In genomic region chr11:78228467-78228866, GRCh38 we compare ENCODE assay signal across 8 cellular contexts. TPM values are rescaled to one million over a fixed set of nuclear protein-coding genes. Genes with fewer than 3 reads are reported as not detected.
DNase-seq lines count a peak whose midpoint lies in the region; ATAC-seq, FAIRE-seq and TF ChIP-seq lines count a peak whose summit lies in the region.

No MANE protein-coding gene starts in this region.

- peak; percentile 63 for TF ChIP-seq CTCF in A549 (IDR thresholded peaks at IDR 0.05)
- no peak for TF ChIP-seq CTCF in WTC11 (IDR thresholded peaks at IDR 0.05)
- peak; percentile 31 to 81 (median 63) for TF ChIP-seq CTCF in heart right ventricle (IDR thresholded peaks at IDR 0.05)

- no peaks in the 10 kb centered on the region for H3K9me3 Mint-ChIP-seq in WTC11

- whole genome bisulfite sequencing in A549 (ENCODE audit: missing lambda C conversion rate): 89% methylated on average over 3 of the region's 3 CpGs
- 99 to 100% methylated on average over 3 of the region's 3 CpGs for WGBS in heart right ventricle, 2 donors

- H3K27ac Mint-ChIP-seq in WTC11: no peak overlapping the region

- peak; percentile 74 to 77 for TF ChIP-seq RAD21 in A549 (conservative IDR thresholded peaks at IDR 0.05 in 1 of 2, IDR thresholded peaks at IDR 0.05 in 1 of 2)

- H3K4me1 Mint-ChIP-seq in WTC11: no peaks in the 10 kb centered on the region

- no peak overlapping the region for H3K4me2 ChIP-seq in A549

- no peaks in the 10 kb centered on the region for H3K4me1 ChIP-seq in A549
- peaks cover 0 to 46% (median 34%) of the 10 kb centered on the region in 9 donors for H3K4me1 ChIP-seq in heart right ventricle

- no peak overlapping the region for H3K4me3 ChIP-seq in A549
- H3K4me3 ChIP-seq in heart right ventricle: no peak overlapping the region

- peaks cover 0 to 38% (median 18%) of the 10 kb centered on the region in 9 donors for H3K36me3 ChIP-seq in heart right ventricle

- peaks cover 6% of the 10 kb centered on the region; the same call in 1 of the 2 replicates for H3K36me3 Mint-ChIP-seq in WTC11

- TF ChIP-seq POLR2A in A549 (IDR thresholded peaks at IDR 0.05; ENCODE audit: low read length): no peak
- no peak for TF ChIP-seq POLR2A in GM12891 (IDR thresholded peaks at IDR 0.05; ENCODE audit: low read depth, low read length)

- POLR2A ChIA-PET in A549 (lab: Yijun Ruan, JAX): interaction anchor here (0.8 to 1.0 kb wide), 2 partner anchors 89 to 188 kb away, joined by 3 to 10 read pairs; partner anchors contain the start of genes ALG8 and GAB2
- POLR2A ChIA-PET in WTC11 (lab: Charles Lee): interaction anchor here (0.5 to 1.2 kb wide), 2 partner anchors 89 to 124 kb away, joined by 3 read pairs; partner anchors contain the start of gene ALG8

- intact Hi-C loops in heart right ventricle (cut with DNase I): loop anchor here in 9 of 10 donors (1.0 to 10.0 kb wide), 10 partner anchors 189 to 339 kb away; partner anchors contain the start of gene GAB2 (in 2 of the 9)
- intact Hi-C loops in sciatic nerve (cut with DNase I): loop anchor here (10.0 kb wide), 1 partner anchor 336 kb away; no protein-coding TSS in a partner anchor

- peak; percentile 51 to 60 for DNase-seq in A549 (ENCODE audit: low read depth in 1 of 2, low spot score in 1 of 2)
- peak; percentile 49 for DNase-seq in GM12891 (ENCODE audit: insufficient read length, low spot score)
- peak; percentile 64 for DNase-seq in NCI-H2171 (lab: John Stamatoyannopoulos, UW)
- DNase-seq in WTC11 (ENCODE audit: low spot score): no peak
- peak in 1 of 2 donors; percentile 55 for DNase-seq in heart right ventricle
- no peak for DNase-seq in sciatic nerve (ENCODE audit: low spot score)
- DNase-seq in cerebellar nuclear complex (lab: John Stamatoyannopoulos, UW): no peak

- no peak overlapping the region for H3K4me3 Mint-ChIP-seq in WTC11

- no peaks in the 10 kb centered on the region for H3K9me3 ChIP-seq in A549
- H3K9me3 ChIP-seq in heart right ventricle: no peaks in the 10 kb centered on the region

- H3K27ac ChIP-seq in A549: no peak overlapping the region
- H3K27ac ChIP-seq in heart right ventricle: peak overlapping the region in 1 of 10 donors; percentile 10

- FAIRE-seq in A549 (lab: Jason Lieb, UNC): no peak
- FAIRE-seq in GM12891 (lab: Jason Lieb, UNC): peak; percentile 69

- ATAC-seq in A549 (peak; percentile 87 to 92), HG03135 (IDR thresholded peaks at IDR 0.05; ENCODE audit: unreplicated experiment) (peak; percentile 48), WTC11 (peak; percentile 96), heart right ventricle (peak; percentile 53 to 80 (median 64)), sciatic nerve (peak; percentile 75)

- H3K27me3 Mint-ChIP-seq in WTC11 (ENCODE audit: low read depth): no peaks in the 10 kb centered on the region

- no peak for TF ChIP-seq EP300 in A549 (IDR thresholded peaks at IDR 0.05)

- CTCF ChIA-PET in A549 (lab: Yijun Ruan, JAX) (interaction anchor here (0.6 to 3.4 kb wide), 18 partner anchors 9 to 358 kb away, joined by 3 to 39 read pairs (median 4); partner anchors contain the start of gene GAB2), WTC11 (lab: Charles Lee) (interaction anchor here (0.5 to 2.7 kb wide), 29 partner anchors 9 to 1494 kb away, joined by 3 to 53 read pairs (median 4); partner anchors contain the start of genes ALG8, GAB2, KCTD21 and NARS2)

- no peaks in the 10 kb centered on the region for H3K27me3 ChIP-seq in heart right ventricle

TF ChIP-seq in A549, 52 proteins besides CTCF, POLR2A, EP300 and RAD21:
- TF ChIP-seq TFCP2L1 (CRISPR knock-in tag; IDR thresholded peaks at IDR 0.05) (no peak), CBX2 (IDR thresholded peaks at IDR 0.05; ENCODE audit: borderline replicate concordance, low read depth) (no peak), ESRRA (IDR thresholded peaks at IDR 0.05; ENCODE audit: borderline replicate concordance, low read length) (no peak), SMC3 (IDR thresholded peaks at IDR 0.05) (peak; percentile 74), NFE2L2 (conservative IDR thresholded peaks at IDR 0.05; ENCODE audit: low read length) (no peak), SREBF2 (IDR thresholded peaks at IDR 0.05) (no peak), GATA3 (IDR thresholded peaks at IDR 0.05; ENCODE audit: borderline replicate concordance) (no peak), EHMT2 (IDR thresholded peaks at IDR 0.05; ENCODE audit: low read depth) (no peak)

TF ChIP-seq in GM12891, 5 proteins besides CTCF, POLR2A, EP300 and RAD21:
- TF ChIP-seq POU2F2 (IDR thresholded peaks at IDR 0.05; ENCODE audit: low read depth, low read length) (no peak), TAF1 (IDR thresholded peaks at IDR 0.05; ENCODE audit: low read depth, low read length) (no peak), SPI1 (IDR thresholded peaks at IDR 0.05; ENCODE audit: low read depth, low read length) (peak; percentile 67), PAX5 (IDR thresholded peaks at IDR 0.05; ENCODE audit: insufficient read depth, low read length, severe bottlenecking) (no peak), POLR2AphosphoS5 (IDR thresholded peaks at IDR 0.05; ENCODE audit: low read depth, low read length) (no peak)

TF ChIP-seq in WTC11, 78 proteins besides CTCF, POLR2A, EP300 and RAD21 (continues in another document):
- TF ChIP-seq ETV6 (CRISPR knock-in tag; IDR thresholded peaks at IDR 0.05): no peak
- no peak for TF ChIP-seq ZNF532 (CRISPR knock-in tag; IDR thresholded peaks at IDR 0.05; ENCODE audit: borderline replicate concordance)
- TF ChIP-seq CBFB (CRISPR knock-in tag; IDR thresholded peaks at IDR 0.05; ENCODE audit: low read depth): no peak
- TF ChIP-seq AR (CRISPR knock-in tag; IDR thresholded peaks at IDR 0.05): no peak

RNA-seq across cellular contexts. Expression of gene USP35, which starts 39.7 kb away (rescaled TPM):
- polyA plus RNA-seq in A549 (2011; rRNA removed) (3.8 and 4.4 TPM in 2 replicates), A549 (2017; fragmentation: RNase III; extraction: RNeasy Plus Mini Kit Qiagen cat#74134 plus additional on column Dnase treatment) (5.5 to 6.4 TPM (median 5.8 TPM) in 3 replicates), heart right ventricle (1 to 10 TPM; 4.1 to 7.3 TPM)
- polyA plus RNA-seq in A549 (2012; cell fraction: cytosol; rRNA removed): 4.4 and 5.6 TPM in 2 replicates
- polyA plus RNA-seq in A549 (2012; cell fraction: nucleus; rRNA removed): 16.2 and 17.9 TPM in 2 replicates
- polyA minus RNA-seq in A549 (2011; rRNA and poly(A)+ RNA removed): 5.1 and 6.7 TPM in 2 replicates
- 2.9 TPM for polyA plus RNA-seq in GM12891 (2012; ENCODE audit: low read depth, missing spikeins)
- total RNA-seq in WTC11 (2021) (9.1 to 10.6 TPM (median 9.6 TPM) in 3 replicates), heart right ventricle (1 to 10 TPM; 3.6 to 6.6 (median 5.2) TPM), sciatic nerve (11.5 TPM)

RNA-seq across cellular contexts. Expression of gene KCTD21, which starts 40.0 kb away (rescaled TPM):
- 7.2 and 8.2 TPM in 2 replicates for polyA plus RNA-seq in A549 (2011; rRNA removed)
- polyA plus RNA-seq in A549 (2012; cell fraction: cytosol; rRNA removed): 5.4 and 6.8 TPM in 2 replicates
- polyA plus RNA-seq in A549 (2012; cell fraction: nucleus; rRNA removed): 5.7 and 7.6 TPM in 2 replicates
- 5.9 to 6.4 TPM (median 5.9 TPM) in 3 replicates for polyA plus RNA-seq in A549 (2017; fragmentation: RNase III; extraction: RNeasy Plus Mini Kit Qiagen cat#74134 plus additional on column Dnase treatment)
- polyA minus RNA-seq in A549 (2011; rRNA and poly(A)+ RNA removed): 21.2 and 23.7 TPM in 2 replicates
- 3.0 TPM for polyA plus RNA-seq in GM12891 (2012; ENCODE audit: low read depth, missing spikeins)
- total RNA-seq in WTC11 (2021): 2.8 to 4.0 TPM (median 3.1 TPM) in 3 replicates
- 1 to 10 TPM; 4.2 to 9.9 (median 6.7) TPM for total RNA-seq in heart right ventricle
- polyA plus RNA-seq in heart right ventricle: 1 to 10 TPM; 4.5 to 5.0 TPM
- 13.7 TPM for total RNA-seq in sciatic nerve

Comparison
In these comparisons a context has a peak if more than half of its experiments do, and no peak if none do; other contexts are left out.
1. DNase-seq: peak in A549 (2 of 2), GM12891 (single experiment) and NCI-H2171 (single experiment); none in WTC11 (single experiment), sciatic nerve (single experiment) and cerebellar nuclear complex (0 of 2).
2. Of the 8 proteins assayed by ChIP-seq in both WTC11 and A549: peak only in WTC11: none; only in A549: CTCF; in both: none; in neither: 7.
3. Peak in every context shown above with its lines, with median percentiles within 50 percentile points of each other: ATAC-seq.